Comparison of ENCODE assay signal across 1 cellular context in the genomic region with DNA sequence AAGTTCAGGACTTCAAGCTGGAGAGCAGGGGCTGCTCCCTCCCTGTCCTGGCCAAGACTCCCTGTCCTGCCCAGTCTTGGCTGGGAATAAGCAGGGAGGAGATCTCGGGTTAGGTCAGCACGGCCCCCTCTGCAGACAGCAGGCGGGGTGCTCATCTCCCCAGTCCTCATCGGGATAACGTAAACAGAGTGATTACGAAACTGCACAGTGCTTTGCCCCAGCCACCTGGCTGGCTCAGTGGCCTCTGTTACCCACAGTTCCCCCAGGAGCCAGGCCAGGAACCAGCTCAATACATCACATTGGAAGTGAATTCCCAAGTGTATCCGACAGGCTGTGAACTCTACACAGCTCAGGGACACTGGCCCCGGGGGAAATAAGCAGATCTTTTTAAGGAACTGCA.
TF ChIP-seq lines count a peak whose summit lies in the region.

No MANE protein-coding gene starts in this region.

TF ChIP-seq in GM23338, 12 proteins besides CTCF, POLR2A, EP300 and RAD21 (continued from another document):
- no peak for TF ChIP-seq JUNB (IDR thresholded peaks at IDR 0.05; ENCODE audit: unreplicated experiment)
- TF ChIP-seq ZNF331 (CRISPR knock-in tag; IDR thresholded peaks at IDR 0.05; ENCODE audit: low read depth) = no peak
